12 cellular contexts compared by ENCODE assay signal in the genomic region with DNA sequence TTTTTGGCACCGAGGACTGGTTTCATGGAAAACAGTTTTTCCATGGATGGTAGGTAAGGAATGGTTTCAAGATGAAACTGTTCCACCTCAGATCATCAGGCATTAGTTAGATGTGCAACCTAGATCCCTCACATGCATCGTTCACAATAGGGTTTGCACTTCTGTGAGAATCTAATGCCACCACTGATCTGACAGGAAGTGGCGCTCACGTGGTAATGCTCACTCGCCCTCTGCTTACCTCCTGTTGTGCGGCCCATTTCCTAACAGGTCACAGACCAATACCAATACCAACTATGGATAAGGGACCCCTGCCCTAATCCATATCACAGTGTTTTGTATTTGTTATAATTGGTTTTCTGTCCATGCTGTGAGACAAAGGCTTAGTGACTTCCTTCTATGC. TPM values are rescaled to one million over a fixed set of nuclear protein-coding genes. Genes with fewer than 3 reads are reported as not detected.
DNase-seq lines count a peak whose midpoint lies in the region; ATAC-seq and TF ChIP-seq lines count a peak whose summit lies in the region.
"Had no signal": no experiment of that assay in that cellular context is flagged by ENCODE, and none has a peak within 500 bp of the region (broad histone marks: within the 10 kb centered on the region; RNA-seq: fewer than 3 reads in every experiment).

No MANE protein-coding gene starts in this region.

- no peak overlapping the region for H2BK12ac ChIP-seq in mesenchymal stem cell (ENCODE audit: low read length in 2 of 2)

- H3K79me1 ChIP-seq in mesenchymal stem cell (replicated peaks; ENCODE audit: low read length, poor library complexity, severe bottlenecking), result peaks cover 20% of the 10 kb centered on the region

- no peak overlapping the region for H3K4ac ChIP-seq in mesenchymal stem cell (ENCODE audit: low read depth in 1 of 2, low read length in 2 of 2)

- no peak overlapping the region for H4K8ac ChIP-seq in mesenchymal stem cell (ENCODE audit: low read length)

- ATAC-seq in GM18868 (IDR thresholded peaks at IDR 0.05; ENCODE audit: unreplicated experiment), result peak; percentile 79
- no peak for ATAC-seq in HG03565 (IDR thresholded peaks at IDR 0.05; ENCODE audit: unreplicated experiment)
- ATAC-seq: SK-N-SH treated with all-trans-retinoic acid at 6 μM for 48 hours; stimulated activated naive B cell treated with anti-CD40 and anti-IgM and Interleukin-4, amounts not matched to agents 10 μg/mL and 1 μg/mL and 100 μg/mL, for 72 hours had no signal

- DNase-seq in T-helper 9 cell (peak; percentile 12), mesenchymal stem cell (no peak), NCI-H510A (lab: John Stamatoyannopoulos, UW) (no peak), colonic mucosa (no peak)
- DNase-seq in activated naive CD4-positive, alpha-beta T cell treated with anti-CD3 and anti-CD28 coated beads, Interleukin-2, amount 10 ng/mL, durations not matched to agents 7 days and 5 days, result peak; percentile 56
- peak; percentile 16 for DNase-seq in stimulated activated CD4-positive, alpha-beta T cell treated with anti-CD3 and anti-CD28 coated beads, Interleukin-4, amount 100 ng/mL, for 24 hours
- DNase-seq: caudate nucleus; NCI-H1436 treated with DMSO at 0.1 percent for 48 hours; stimulated activated naive B cell treated with anti-CD40 and anti-IgM and Interleukin-4, amounts not matched to agents 10 μg/mL and 1 μg/mL and 100 μg/mL, for 72 hours had no signal

- H3K4me1 ChIP-seq in mesenchymal stem cell (ENCODE audit: control insufficient read depth, insufficient read depth, low read depth, low read length), result no peaks in the 10 kb centered on the region
- H3K4me1 ChIP-seq in colonic mucosa, result no peaks in the 10 kb centered on the region

- H2BK5ac ChIP-seq in mesenchymal stem cell (ENCODE audit: low read depth, low read length, poor library complexity, severe bottlenecking), result no peak overlapping the region

- H4K91ac ChIP-seq in mesenchymal stem cell (ENCODE audit: low read length), result no peak overlapping the region

- peaks cover 0 to 2% of the 10 kb centered on the region in 2 experiments for H3K36me3 ChIP-seq in mesenchymal stem cell (ENCODE audit: control insufficient read depth in 1 of 2, insufficient read depth in 2 of 2, low read depth in 1 of 2, low read length in 2 of 2)
- H3K36me3 ChIP-seq in colonic mucosa, result no peaks in the 10 kb centered on the region

- 93% methylated on average over 4 of the region's 6 CpGs for WGBS in mesenchymal stem cell

- no peaks in the 10 kb centered on the region for H3K27me3 ChIP-seq in mesenchymal stem cell (ENCODE audit: control insufficient read depth in 1 of 2, insufficient read depth in 1 of 2, low read length in 2 of 2)
- no peaks in the 10 kb centered on the region for H3K27me3 ChIP-seq in colonic mucosa

- CTCF ChIA-PET in activated naive CD4-positive, alpha-beta T cell treated with anti-CD3 and anti-CD28 coated beads, Interleukin-2, amount 10 ng/mL, durations not matched to agents 7 days and 5 days (lab: Charles Lee), result interaction anchor here (1.3 kb wide), 1 partner anchor 11 kb away, joined by 3 read pairs; no protein-coding TSS in a partner anchor

- H3K4me3 Mint-ChIP-seq in activated naive CD4-positive, alpha-beta T cell treated with anti-CD3 and anti-CD28 coated beads, Interleukin-2, amount 10 ng/mL, durations not matched to agents 7 days and 5 days, result no peak overlapping the region
- H3K4me3 Mint-ChIP-seq: stimulated activated naive B cell treated with anti-CD40 and anti-IgM and Interleukin-4, amounts not matched to agents 10 μg/mL and 1 μg/mL and 100 μg/mL, for 72 hours had no signal

- no peaks in the 10 kb centered on the region for H3K9me3 ChIP-seq in mesenchymal stem cell (ENCODE audit: control insufficient read depth, low read length)
- no peaks in the 10 kb centered on the region for H3K9me3 ChIP-seq in colonic mucosa

- no peaks in the 10 kb centered on the region for H3K27me3 Mint-ChIP-seq in activated naive CD4-positive, alpha-beta T cell treated with anti-CD3 and anti-CD28 coated beads, Interleukin-2, amount 10 ng/mL, durations not matched to agents 7 days and 5 days
- H3K27me3 Mint-ChIP-seq: stimulated activated naive B cell treated with anti-CD40 and anti-IgM and Interleukin-4, amounts not matched to agents 10 μg/mL and 1 μg/mL and 100 μg/mL, for 72 hours had no signal

- H3K27ac Mint-ChIP-seq in activated naive CD4-positive, alpha-beta T cell treated with anti-CD3 and anti-CD28 coated beads, Interleukin-2, amount 10 ng/mL, durations not matched to agents 7 days and 5 days, result no peak overlapping the region
- H3K27ac Mint-ChIP-seq: stimulated activated naive B cell treated with anti-CD40 and anti-IgM and Interleukin-4, amounts not matched to agents 10 μg/mL and 1 μg/mL and 100 μg/mL, for 72 hours had no signal

- H2AFZ ChIP-seq in mesenchymal stem cell (ENCODE audit: low read depth, low read length), result no peak overlapping the region

- no peak overlapping the region for H2BK15ac ChIP-seq in mesenchymal stem cell (ENCODE audit: low read depth, poor library complexity, severe bottlenecking)

- peaks cover 19% of the 10 kb centered on the region for H3K4me1 Mint-ChIP-seq in activated naive CD4-positive, alpha-beta T cell treated with anti-CD3 and anti-CD28 coated beads, Interleukin-2, amount 10 ng/mL, durations not matched to agents 7 days and 5 days

- no peak overlapping the region for H3K4me2 ChIP-seq in mesenchymal stem cell (ENCODE audit: low read length, poor library complexity, severe bottlenecking)

- H3K14ac ChIP-seq in mesenchymal stem cell (ENCODE audit: low read length in 2 of 2), result no peak overlapping the region

- no peak overlapping the region for H3K18ac ChIP-seq in mesenchymal stem cell (ENCODE audit: low read depth in 1 of 2, low read length in 2 of 2)

- H3K36me3 Mint-ChIP-seq in activated naive CD4-positive, alpha-beta T cell treated with anti-CD3 and anti-CD28 coated beads, Interleukin-2, amount 10 ng/mL, durations not matched to agents 7 days and 5 days, result peaks cover 2% of the 10 kb centered on the region

- H3K27ac ChIP-seq in mesenchymal stem cell (ENCODE audit: low read length, poor library complexity, severe bottlenecking), result no peak overlapping the region
- no peak overlapping the region for H3K27ac ChIP-seq in colonic mucosa

- H3K4me3 ChIP-seq in mesenchymal stem cell (ENCODE audit: insufficient read depth in 1 of 2, low read depth in 1 of 2, low read length in 2 of 2), result no peak overlapping the region
- H3K4me3 ChIP-seq in colonic mucosa, result no peak overlapping the region

- no peaks in the 10 kb centered on the region for H3K9me3 Mint-ChIP-seq in activated naive CD4-positive, alpha-beta T cell treated with anti-CD3 and anti-CD28 coated beads, Interleukin-2, amount 10 ng/mL, durations not matched to agents 7 days and 5 days

- intact Hi-C loops in colonic mucosa (cut with DNase I), result no loop called here

- TF ChIP-seq CTCF in colonic mucosa (IDR thresholded peaks at IDR 0.05), result no peak

- H3K23ac ChIP-seq in mesenchymal stem cell (ENCODE audit: low read length in 2 of 2), result no peak overlapping the region

- no peak overlapping the region for H2BK120ac ChIP-seq in mesenchymal stem cell (ENCODE audit: low read depth, low read length)

- H2AK5ac ChIP-seq in mesenchymal stem cell (ENCODE audit: low read length, severe bottlenecking), result no peak overlapping the region

- no peak overlapping the region for H3K9ac ChIP-seq in mesenchymal stem cell (ENCODE audit: low read length)
- no peak overlapping the region for H3K9ac ChIP-seq in colonic mucosa (ENCODE audit: low read depth in 2 of 2, low read length in 2 of 2)

RNA-seq across cellular contexts. Expression of a gene that starts 58.9 kb away (rescaled TPM):
- polyA plus RNA-seq in mesenchymal stem cell (2013, experiment 1 of 2), result 29.6 TPM
- polyA plus RNA-seq in mesenchymal stem cell (2013, experiment 2 of 2), result 29.2 TPM
- 100 to 1,000 TPM in 1 of 2 donors, 10 to 100 TPM in 1; 81.1 to 124 TPM for total RNA-seq in colonic mucosa

Comparison
In these comparisons a context has a peak if more than half of its experiments do, and no peak if none do; other contexts are left out.
1. DNase-seq: peak in T-helper 9 cell (single experiment), activated naive CD4-positive, alpha-beta T cell treated with anti-CD3 and anti-CD28 coated beads, Interleukin-2, amount 10 ng/mL, durations not matched to agents 7 days and 5 days (single experiment) and stimulated activated CD4-positive, alpha-beta T cell treated with anti-CD3 and anti-CD28 coated beads, Interleukin-4, amount 100 ng/mL, for 24 hours (single experiment); none in mesenchymal stem cell (single experiment), NCI-H510A (single experiment) and colonic mucosa (single experiment).